ENCODE assay signal across 1 cellular context in genomic region chr6:29747688-29748250, GRCh38.
TF ChIP-seq lines count a peak whose summit lies in the region.

No MANE protein-coding gene starts in this region.

TF ChIP-seq in HCT116, 20 proteins besides CTCF, POLR2A, EP300 and RAD21 (continued from another document):
- TF ChIP-seq ZBTB33 (IDR thresholded peaks at IDR 0.05; ENCODE audit: extremely low read depth, insufficient replicate concordance, low read length), result no peak
- no peak for TF ChIP-seq CEBPB (IDR thresholded peaks at IDR 0.05; ENCODE audit: low read depth)
- no peak for TF ChIP-seq EGR1 (IDR thresholded peaks at IDR 0.05; ENCODE audit: low read depth)
- TF ChIP-seq CBX3 (IDR thresholded peaks at IDR 0.05; ENCODE audit: low read depth), result no peak
